ENCODE assay signal across 27 cellular contexts in the genomic region with DNA sequence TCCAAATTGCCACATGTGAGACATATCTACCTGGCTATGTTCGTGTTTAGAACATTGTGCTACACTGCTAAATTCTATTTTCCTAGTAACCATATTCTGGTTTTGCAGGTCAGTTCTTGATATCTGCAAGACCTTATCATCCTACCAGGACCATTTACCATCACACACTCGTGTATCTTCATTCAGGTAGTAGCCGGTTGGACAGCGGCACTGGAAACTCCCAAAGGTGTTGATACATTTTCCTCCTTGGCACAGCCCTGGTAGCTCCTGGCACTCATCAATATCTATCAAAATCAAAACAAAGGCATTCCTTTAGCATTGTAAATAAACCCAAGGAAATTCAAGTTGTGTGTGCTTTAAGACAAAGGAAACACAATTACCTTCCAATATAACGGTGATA.
"Had no signal": no experiment of that assay in that cellular context is flagged by ENCODE, and none has a peak within 500 bp of the region (broad histone marks: within the 10 kb centered on the region; RNA-seq: fewer than 3 reads in every experiment).

No MANE protein-coding gene starts in this region.

- H3K9me3 ChIP-seq: esophagus muscularis mucosa, gastroesophageal sphincter, heart left ventricle, ovary, psoas muscle, right lobe of liver, suprapubic skin, transverse colon, upper lobe of right lung, uterus had no signal

- H3K36me3 ChIP-seq: ovary, right lobe of liver, transverse colon, uterus had no signal

- H3K4me3 ChIP-seq: dorsolateral prefrontal cortex, esophagus muscularis mucosa, gastroesophageal sphincter, heart left ventricle, hepatocyte, ovary, psoas muscle, right lobe of liver, suprapubic skin, transverse colon, upper lobe of right lung, uterus had no signal

- H3K9me3 Mint-ChIP-seq: naive thymus-derived CD8-positive, alpha-beta T cell; nephron progenitor cell; stimulated activated naive B cell treated with anti-CD40 and anti-IgM and Interleukin-4, amounts not matched to agents 10 μg/mL and 1 μg/mL and 100 μg/mL, for 72 hours; stimulated activated naive CD8-positive, alpha-beta T cell treated with anti-CD3 and anti-CD28 coated beads, Interleukin-15, Interleukin-2, amounts not matched to agents 100 ng/mL and 50 ng/mL, for 24 hours had no signal

- H3K27ac ChIP-seq: dorsolateral prefrontal cortex, foreskin keratinocyte, heart left ventricle, hepatocyte, ovary, psoas muscle, right lobe of liver, suprapubic skin, transverse colon, upper lobe of right lung, uterus had no signal

- H3K36me3 Mint-ChIP-seq: naive thymus-derived CD8-positive, alpha-beta T cell; stimulated activated naive B cell treated with anti-CD40 and anti-IgM and Interleukin-4, amounts not matched to agents 10 μg/mL and 1 μg/mL and 100 μg/mL, for 72 hours had no signal

- H3K4me1 Mint-ChIP-seq: naive thymus-derived CD8-positive, alpha-beta T cell; nephron progenitor cell; stimulated activated naive B cell treated with anti-CD40 and anti-IgM and Interleukin-4, amounts not matched to agents 10 μg/mL and 1 μg/mL and 100 μg/mL, for 72 hours had no signal

- H3K4me3 Mint-ChIP-seq: naive thymus-derived CD8-positive, alpha-beta T cell; nephron progenitor cell; stimulated activated naive B cell treated with anti-CD40 and anti-IgM and Interleukin-4, amounts not matched to agents 10 μg/mL and 1 μg/mL and 100 μg/mL, for 72 hours; stimulated activated naive CD8-positive, alpha-beta T cell treated with anti-CD3 and anti-CD28 coated beads, Interleukin-15, Interleukin-2, amounts not matched to agents 100 ng/mL and 50 ng/mL, for 24 hours had no signal

- H3K27me3 ChIP-seq: dorsolateral prefrontal cortex, esophagus muscularis mucosa, foreskin keratinocyte, gastroesophageal sphincter, heart left ventricle, hepatocyte, ovary, right lobe of liver, suprapubic skin, transverse colon, upper lobe of right lung, uterus had no signal

- H3K27ac Mint-ChIP-seq: naive thymus-derived CD8-positive, alpha-beta T cell; nephron progenitor cell; stimulated activated naive B cell treated with anti-CD40 and anti-IgM and Interleukin-4, amounts not matched to agents 10 μg/mL and 1 μg/mL and 100 μg/mL, for 72 hours; stimulated activated naive CD8-positive, alpha-beta T cell treated with anti-CD3 and anti-CD28 coated beads, Interleukin-15, Interleukin-2, amounts not matched to agents 100 ng/mL and 50 ng/mL, for 24 hours had no signal

- DNase-seq: dorsolateral prefrontal cortex; effector CD4-positive, alpha-beta T cell; foreskin keratinocyte; heart left ventricle; kidney; mesenchymal stem cell; naive thymus-derived CD8-positive, alpha-beta T cell; nephron progenitor cell; nucleus accumbens; ovary; posterior cingulate gyrus; psoas muscle; retina; right lobe of liver; small intestine; stimulated activated CD4-positive, alpha-beta T cell treated with anti-CD3 and anti-CD28 coated beads, Interleukin-15, amount 100 ng/mL, for 24 hours; stimulated activated CD4-positive, alpha-beta T cell treated with anti-CD3 and anti-CD28 coated beads, Interleukin-2, amount 100 ng/mL, for 48 hours; stimulated activated naive B cell treated with anti-CD40 and anti-IgM and Interleukin-4, amounts not matched to agents 10 μg/mL and 1 μg/mL and 100 μg/mL, for 72 hours; transverse colon; upper lobe of right lung; uterus had no signal

- H3K27me3 Mint-ChIP-seq: naive thymus-derived CD8-positive, alpha-beta T cell; stimulated activated naive B cell treated with anti-CD40 and anti-IgM and Interleukin-4, amounts not matched to agents 10 μg/mL and 1 μg/mL and 100 μg/mL, for 72 hours; stimulated activated naive CD8-positive, alpha-beta T cell treated with anti-CD3 and anti-CD28 coated beads, Interleukin-15, Interleukin-2, amounts not matched to agents 100 ng/mL and 50 ng/mL, for 24 hours had no signal

- H3K4me1 ChIP-seq: foreskin keratinocyte, psoas muscle, right lobe of liver, suprapubic skin, transverse colon, upper lobe of right lung, uterus had no signal

- ATAC-seq: foreskin keratinocyte; gastroesophageal sphincter; heart left ventricle; left lobe of liver; naive thymus-derived CD8-positive, alpha-beta T cell; psoas muscle; right lobe of liver; stimulated activated naive B cell treated with anti-CD40 and anti-IgM and Interleukin-4, amounts not matched to agents 10 μg/mL and 1 μg/mL and 100 μg/mL, for 72 hours; upper lobe of right lung had no signal
